18 cellular contexts compared by ENCODE assay signal in the genomic region with DNA sequence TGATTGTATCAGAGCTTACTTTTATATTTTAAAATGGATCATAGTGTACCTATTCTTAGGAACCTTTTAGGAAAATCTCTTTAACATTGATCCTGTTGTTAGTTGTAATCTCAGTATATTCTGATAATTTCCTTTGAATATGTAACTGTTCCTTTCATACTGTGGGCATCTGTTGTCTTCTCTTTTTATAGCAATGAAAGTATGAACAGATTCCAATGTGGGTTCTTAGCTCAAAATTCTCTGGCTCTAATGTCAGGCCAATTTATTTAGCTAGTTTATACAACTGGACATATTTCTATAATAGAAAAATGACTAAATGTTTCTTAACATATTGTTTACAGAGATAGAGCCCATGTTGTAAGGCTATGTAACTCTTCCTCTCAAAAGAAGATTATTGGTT.
DNase-seq lines count a peak whose midpoint lies in the region; ATAC-seq and TF ChIP-seq lines count a peak whose summit lies in the region.
"Had no signal": no experiment of that assay in that cellular context is flagged by ENCODE, and none has a peak within 500 bp of the region (broad histone marks: within the 10 kb centered on the region; RNA-seq: fewer than 3 reads in every experiment).

No MANE protein-coding gene starts in this region.

- H3K27ac ChIP-seq in cardiac muscle cell (peak overlapping the region; percentile 90), heart left ventricle (peak overlapping the region in 4 of 12 donors; percentile 39 to 61 (median 52))
- H3K27ac ChIP-seq: 22Rv1, PC-9, SK-N-MC had no signal

- no peaks in the 10 kb centered on the region for H3K9me3 Mint-ChIP-seq in memory B cell
- H3K9me3 Mint-ChIP-seq: CD14-positive monocyte had no signal

- no peak overlapping the region for H3K9ac ChIP-seq in adipocyte (ENCODE audit: low read length)

- no peaks in the 10 kb centered on the region for H3K36me3 Mint-ChIP-seq in memory B cell
- H3K36me3 Mint-ChIP-seq: CD14-positive monocyte, IgD-negative memory B cell had no signal

- no peaks in the 10 kb centered on the region for H3K27me3 ChIP-seq in cardiac muscle cell
- no peaks in the 10 kb centered on the region for H3K27me3 ChIP-seq in heart left ventricle
- H3K27me3 ChIP-seq in adipocyte (replicated peaks; ENCODE audit: control insufficient read depth, insufficient read depth, low read length) = no peaks in the 10 kb centered on the region

- intact Hi-C loops in heart left ventricle (cut with DNase I) = loop anchor here in 2 of 10 donors (10.0 kb wide), 2 partner anchors 63 to 187 kb away; no protein-coding TSS in a partner anchor

- H3K27ac Mint-ChIP-seq in memory B cell = peak overlapping the region; percentile 2
- H3K27ac Mint-ChIP-seq: IgD-negative memory B cell had no signal

- H3K4me3 ChIP-seq in cardiac muscle cell (no peak overlapping the region), heart left ventricle (no peak overlapping the region), adipocyte (ENCODE audit: low read length) (no peak overlapping the region)
- H3K4me3 ChIP-seq: PC-9, SK-N-MC had no signal

- H3K4me3 Mint-ChIP-seq in memory B cell = no peak overlapping the region
- H3K4me3 Mint-ChIP-seq: CD14-positive monocyte, IgD-negative memory B cell had no signal

- H3K4me1 ChIP-seq in cardiac muscle cell (ENCODE audit: low read depth) (peaks cover 64% of the 10 kb centered on the region), heart left ventricle (peaks cover 2 to 41% (median 31%) of the 10 kb centered on the region in 12 donors), adipocyte (ENCODE audit: control insufficient read depth, insufficient read depth, low read length) (peaks cover 14% of the 10 kb centered on the region)

- no peak for ATAC-seq in heart left ventricle
- no peak for ATAC-seq in memory B cell (ENCODE audit: low read depth)

- peaks cover 42% of the 10 kb centered on the region for H3K4me1 Mint-ChIP-seq in memory B cell

- H3K27me3 Mint-ChIP-seq in memory B cell = no peaks in the 10 kb centered on the region
- H3K27me3 Mint-ChIP-seq: IgD-negative memory B cell had no signal

- DNase-seq in cardiac muscle cell (ENCODE audit: low read depth in 1 of 2, low spot score in 1 of 2) (no peak), heart left ventricle (no peak), adipocyte (ENCODE audit: low read depth) (peak; percentile 56), memory B cell (ENCODE audit: low spot score in 2 of 2) (no peak), NCI-H1092 treated with DMSO at 0.1 percent for 48 hours (lab: John Stamatoyannopoulos, UW) (no peak), NCI-H2227 (lab: John Stamatoyannopoulos, UW; ENCODE audit: unreplicated experiment) (no peak), NCI-H1694 (lab: John Stamatoyannopoulos, UW) (no peak), NCI-H1105 (lab: John Stamatoyannopoulos, UW) (no peak)
- DNase-seq: ACHN, EL, NCI-H2081 treated with DMSO at 0.1 percent for 48 hours, NCI-H446 treated with DMSO at 0.1 percent for 48 hours, PC-9, SHP77 had no signal

- H3K9me3 ChIP-seq in cardiac muscle cell (ENCODE audit: low read depth) = no peaks in the 10 kb centered on the region
- H3K9me3 ChIP-seq in heart left ventricle = no peaks in the 10 kb centered on the region
- H3K9me3 ChIP-seq in adipocyte (ENCODE audit: control insufficient read depth, low read length) = no peaks in the 10 kb centered on the region

- no peak for TF ChIP-seq CTCF in cardiac muscle cell (IDR thresholded peaks at IDR 0.05; ENCODE audit: low read depth, low read length)
- TF ChIP-seq CTCF in heart left ventricle (IDR thresholded peaks at IDR 0.05) = no peak

- TF ChIP-seq POLR2A in heart left ventricle (IDR thresholded peaks at IDR 0.05) = no peak

- H3K36me3 ChIP-seq in cardiac muscle cell = no peaks in the 10 kb centered on the region
- H3K36me3 ChIP-seq in heart left ventricle = no peaks in the 10 kb centered on the region
- no peaks in the 10 kb centered on the region for H3K36me3 ChIP-seq in adipocyte (ENCODE audit: control insufficient read depth, insufficient read depth, low read length, severe bottlenecking)
